Comparison of ENCODE assay signal across 1 cellular context in the genomic region with DNA sequence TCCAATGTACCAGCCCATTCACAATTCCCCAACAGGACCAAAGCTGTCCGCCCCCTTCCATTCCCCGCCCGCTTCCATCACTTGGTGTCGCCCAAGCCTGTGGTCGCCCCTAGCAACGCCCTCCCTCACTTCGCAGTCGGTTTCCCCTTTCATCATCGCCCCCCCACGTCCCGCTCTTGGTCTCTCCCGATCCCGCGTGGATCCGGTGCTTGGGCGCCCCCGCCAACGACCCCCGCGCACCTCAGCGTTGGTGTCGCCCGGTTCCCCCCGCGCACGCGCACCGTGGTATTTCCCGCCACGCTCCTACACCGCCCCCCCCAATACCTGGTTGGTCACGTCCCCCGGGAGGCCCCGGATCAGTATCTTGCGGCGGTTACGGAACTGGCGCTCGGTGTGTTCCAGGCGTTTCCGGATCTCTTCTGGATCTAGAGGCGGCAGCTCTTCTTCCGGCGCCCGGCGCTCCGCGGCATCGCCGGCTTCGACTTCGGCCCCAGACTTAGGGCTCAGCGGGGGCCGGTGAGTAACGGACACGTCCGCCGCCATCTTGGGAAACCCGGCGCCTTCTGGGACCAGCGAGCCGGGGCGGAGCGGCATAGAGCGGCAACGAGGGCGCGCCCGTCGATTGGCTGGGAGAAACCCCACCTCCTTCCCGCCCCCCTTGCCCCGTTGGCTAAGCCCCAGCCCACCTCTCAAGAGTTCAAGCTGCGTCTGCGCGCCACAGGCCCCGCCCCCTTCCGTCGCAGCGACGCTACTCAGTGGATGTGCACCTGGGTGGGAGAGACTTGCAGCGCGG.
TF ChIP-seq lines count a peak whose summit lies in the region.

Gene RAVER1, minus strand, starts transcription at position 565 of the 793 bp plus-strand sequence. Its CDS starts 22 bp downstream, at position 543.

TF ChIP-seq in HepG2, 621 proteins besides CTCF, POLR2A, EP300 and RAD21 (continued from another document):
- TF ChIP-seq, protein P1, sequence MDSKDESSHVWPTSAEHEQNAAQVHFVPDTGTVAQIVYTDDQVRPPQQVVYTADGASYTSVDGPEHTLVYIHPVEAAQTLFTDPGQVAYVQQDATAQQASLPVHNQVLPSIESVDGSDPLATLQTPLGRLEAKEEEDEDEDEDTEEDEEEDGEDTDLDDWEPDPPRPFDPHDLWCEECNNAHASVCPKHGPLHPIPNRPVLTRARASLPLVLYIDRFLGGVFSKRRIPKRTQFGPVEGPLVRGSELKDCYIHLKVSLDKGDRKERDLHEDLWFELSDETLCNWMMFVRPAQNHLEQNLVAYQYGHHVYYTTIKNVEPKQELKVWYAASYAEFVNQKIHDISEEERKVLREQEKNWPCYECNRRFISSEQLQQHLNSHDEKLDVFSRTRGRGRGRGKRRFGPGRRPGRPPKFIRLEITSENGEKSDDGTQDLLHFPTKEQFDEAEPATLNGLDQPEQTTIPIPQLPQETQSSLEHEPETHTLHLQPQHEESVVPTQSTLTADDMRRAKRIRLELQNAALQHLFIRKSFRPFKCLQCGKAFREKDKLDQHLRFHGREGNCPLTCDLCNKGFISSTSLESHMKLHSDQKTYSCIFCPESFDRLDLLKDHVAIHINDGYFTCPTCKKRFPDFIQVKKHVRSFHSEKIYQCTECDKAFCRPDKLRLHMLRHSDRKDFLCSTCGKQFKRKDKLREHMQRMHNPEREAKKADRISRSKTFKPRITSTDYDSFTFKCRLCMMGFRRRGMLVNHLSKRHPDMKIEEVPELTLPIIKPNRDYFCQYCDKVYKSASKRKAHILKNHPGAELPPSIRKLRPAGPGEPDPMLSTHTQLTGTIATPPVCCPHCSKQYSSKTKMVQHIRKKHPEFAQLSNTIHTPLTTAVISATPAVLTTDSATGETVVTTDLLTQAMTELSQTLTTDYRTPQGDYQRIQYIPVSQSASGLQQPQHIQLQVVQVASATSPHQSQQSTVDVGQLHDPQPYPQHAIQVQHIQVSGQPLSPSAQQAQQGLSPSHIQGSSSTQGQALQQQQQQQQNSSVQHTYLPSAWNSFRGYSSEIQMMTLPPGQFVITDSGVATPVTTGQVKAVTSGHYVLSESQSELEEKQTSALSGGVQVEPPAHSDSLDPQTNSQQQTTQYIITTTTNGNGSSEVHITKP (CRISPR knock-in tag; IDR thresholded peaks at IDR 0.05; ENCODE audit: low read depth) = peak; percentile 99
- TF ChIP-seq THRA (CRISPR knock-in tag; IDR thresholded peaks at IDR 0.05; ENCODE audit: borderline replicate concordance) (no peak), CHD2 (IDR thresholded peaks at IDR 0.05; ENCODE audit: low read depth, low read length) (no peak; the same call in 1 of the 2 replicates)
